ENCODE assay signal across 7 cellular contexts in genomic region chr12:86283607-86284006, GRCh38. TPM values are rescaled to one million over a fixed set of nuclear protein-coding genes. Genes with fewer than 3 reads are reported as not detected.
"Had no signal": no experiment of that assay in that cellular context is flagged by ENCODE, and none has a peak within 500 bp of the region (broad histone marks: within the 10 kb centered on the region; RNA-seq: fewer than 3 reads in every experiment).

No MANE protein-coding gene starts in this region.

- H3K4me3 Mint-ChIP-seq: GM23338, H9, HFFc6 had no signal

- H3K4me1 Mint-ChIP-seq: GM23338, H9 had no signal

- DNase-seq: H9, HCEC 1CT, HFFc6, IMR-90 had no signal

- H3K4me3 ChIP-seq: GM23338, K562 had no signal

- H3K27ac Mint-ChIP-seq: GM23338, H9, HFFc6 had no signal

RNA-seq across cellular contexts. Expression of gene MGAT4C, which starts 27.4 kb away (rescaled TPM):
- total RNA-seq: HFFc6, HT-29, IMR-90, K562 had no signal
- polyA plus RNA-seq: IMR-90, K562 had no signal
